ENCODE assay signal across 1 cellular context in the genomic region with DNA sequence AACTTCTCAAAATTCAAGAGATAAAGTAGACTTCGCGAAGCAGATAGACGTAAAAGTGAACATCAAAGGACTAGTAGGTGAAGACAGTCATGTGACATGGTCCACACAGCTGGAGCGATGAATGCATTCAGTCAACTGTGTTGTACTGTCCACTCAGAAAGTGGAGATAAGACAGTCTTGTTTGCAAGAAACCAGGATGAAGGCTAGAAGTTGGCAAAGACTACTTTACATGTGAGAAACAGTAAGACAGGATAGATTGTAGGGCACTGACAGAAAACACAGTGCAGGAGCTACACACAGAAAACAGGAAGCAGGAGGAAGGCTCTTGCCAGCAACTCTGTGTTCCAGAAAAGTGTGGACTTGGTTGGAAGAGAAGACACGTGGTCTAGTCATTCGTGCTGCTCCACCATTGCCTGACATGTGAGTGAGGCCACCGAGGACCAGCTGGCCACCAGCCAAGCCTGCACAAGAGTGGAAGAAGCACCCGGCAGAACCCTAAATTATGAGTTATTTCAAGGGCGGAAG.
TF ChIP-seq lines count a peak whose summit lies in the region.

No MANE protein-coding gene starts in this region.

TF ChIP-seq in K562, 482 proteins besides CTCF, POLR2A, EP300 and RAD21 (continued from another document):
- TF ChIP-seq, protein P1, sequence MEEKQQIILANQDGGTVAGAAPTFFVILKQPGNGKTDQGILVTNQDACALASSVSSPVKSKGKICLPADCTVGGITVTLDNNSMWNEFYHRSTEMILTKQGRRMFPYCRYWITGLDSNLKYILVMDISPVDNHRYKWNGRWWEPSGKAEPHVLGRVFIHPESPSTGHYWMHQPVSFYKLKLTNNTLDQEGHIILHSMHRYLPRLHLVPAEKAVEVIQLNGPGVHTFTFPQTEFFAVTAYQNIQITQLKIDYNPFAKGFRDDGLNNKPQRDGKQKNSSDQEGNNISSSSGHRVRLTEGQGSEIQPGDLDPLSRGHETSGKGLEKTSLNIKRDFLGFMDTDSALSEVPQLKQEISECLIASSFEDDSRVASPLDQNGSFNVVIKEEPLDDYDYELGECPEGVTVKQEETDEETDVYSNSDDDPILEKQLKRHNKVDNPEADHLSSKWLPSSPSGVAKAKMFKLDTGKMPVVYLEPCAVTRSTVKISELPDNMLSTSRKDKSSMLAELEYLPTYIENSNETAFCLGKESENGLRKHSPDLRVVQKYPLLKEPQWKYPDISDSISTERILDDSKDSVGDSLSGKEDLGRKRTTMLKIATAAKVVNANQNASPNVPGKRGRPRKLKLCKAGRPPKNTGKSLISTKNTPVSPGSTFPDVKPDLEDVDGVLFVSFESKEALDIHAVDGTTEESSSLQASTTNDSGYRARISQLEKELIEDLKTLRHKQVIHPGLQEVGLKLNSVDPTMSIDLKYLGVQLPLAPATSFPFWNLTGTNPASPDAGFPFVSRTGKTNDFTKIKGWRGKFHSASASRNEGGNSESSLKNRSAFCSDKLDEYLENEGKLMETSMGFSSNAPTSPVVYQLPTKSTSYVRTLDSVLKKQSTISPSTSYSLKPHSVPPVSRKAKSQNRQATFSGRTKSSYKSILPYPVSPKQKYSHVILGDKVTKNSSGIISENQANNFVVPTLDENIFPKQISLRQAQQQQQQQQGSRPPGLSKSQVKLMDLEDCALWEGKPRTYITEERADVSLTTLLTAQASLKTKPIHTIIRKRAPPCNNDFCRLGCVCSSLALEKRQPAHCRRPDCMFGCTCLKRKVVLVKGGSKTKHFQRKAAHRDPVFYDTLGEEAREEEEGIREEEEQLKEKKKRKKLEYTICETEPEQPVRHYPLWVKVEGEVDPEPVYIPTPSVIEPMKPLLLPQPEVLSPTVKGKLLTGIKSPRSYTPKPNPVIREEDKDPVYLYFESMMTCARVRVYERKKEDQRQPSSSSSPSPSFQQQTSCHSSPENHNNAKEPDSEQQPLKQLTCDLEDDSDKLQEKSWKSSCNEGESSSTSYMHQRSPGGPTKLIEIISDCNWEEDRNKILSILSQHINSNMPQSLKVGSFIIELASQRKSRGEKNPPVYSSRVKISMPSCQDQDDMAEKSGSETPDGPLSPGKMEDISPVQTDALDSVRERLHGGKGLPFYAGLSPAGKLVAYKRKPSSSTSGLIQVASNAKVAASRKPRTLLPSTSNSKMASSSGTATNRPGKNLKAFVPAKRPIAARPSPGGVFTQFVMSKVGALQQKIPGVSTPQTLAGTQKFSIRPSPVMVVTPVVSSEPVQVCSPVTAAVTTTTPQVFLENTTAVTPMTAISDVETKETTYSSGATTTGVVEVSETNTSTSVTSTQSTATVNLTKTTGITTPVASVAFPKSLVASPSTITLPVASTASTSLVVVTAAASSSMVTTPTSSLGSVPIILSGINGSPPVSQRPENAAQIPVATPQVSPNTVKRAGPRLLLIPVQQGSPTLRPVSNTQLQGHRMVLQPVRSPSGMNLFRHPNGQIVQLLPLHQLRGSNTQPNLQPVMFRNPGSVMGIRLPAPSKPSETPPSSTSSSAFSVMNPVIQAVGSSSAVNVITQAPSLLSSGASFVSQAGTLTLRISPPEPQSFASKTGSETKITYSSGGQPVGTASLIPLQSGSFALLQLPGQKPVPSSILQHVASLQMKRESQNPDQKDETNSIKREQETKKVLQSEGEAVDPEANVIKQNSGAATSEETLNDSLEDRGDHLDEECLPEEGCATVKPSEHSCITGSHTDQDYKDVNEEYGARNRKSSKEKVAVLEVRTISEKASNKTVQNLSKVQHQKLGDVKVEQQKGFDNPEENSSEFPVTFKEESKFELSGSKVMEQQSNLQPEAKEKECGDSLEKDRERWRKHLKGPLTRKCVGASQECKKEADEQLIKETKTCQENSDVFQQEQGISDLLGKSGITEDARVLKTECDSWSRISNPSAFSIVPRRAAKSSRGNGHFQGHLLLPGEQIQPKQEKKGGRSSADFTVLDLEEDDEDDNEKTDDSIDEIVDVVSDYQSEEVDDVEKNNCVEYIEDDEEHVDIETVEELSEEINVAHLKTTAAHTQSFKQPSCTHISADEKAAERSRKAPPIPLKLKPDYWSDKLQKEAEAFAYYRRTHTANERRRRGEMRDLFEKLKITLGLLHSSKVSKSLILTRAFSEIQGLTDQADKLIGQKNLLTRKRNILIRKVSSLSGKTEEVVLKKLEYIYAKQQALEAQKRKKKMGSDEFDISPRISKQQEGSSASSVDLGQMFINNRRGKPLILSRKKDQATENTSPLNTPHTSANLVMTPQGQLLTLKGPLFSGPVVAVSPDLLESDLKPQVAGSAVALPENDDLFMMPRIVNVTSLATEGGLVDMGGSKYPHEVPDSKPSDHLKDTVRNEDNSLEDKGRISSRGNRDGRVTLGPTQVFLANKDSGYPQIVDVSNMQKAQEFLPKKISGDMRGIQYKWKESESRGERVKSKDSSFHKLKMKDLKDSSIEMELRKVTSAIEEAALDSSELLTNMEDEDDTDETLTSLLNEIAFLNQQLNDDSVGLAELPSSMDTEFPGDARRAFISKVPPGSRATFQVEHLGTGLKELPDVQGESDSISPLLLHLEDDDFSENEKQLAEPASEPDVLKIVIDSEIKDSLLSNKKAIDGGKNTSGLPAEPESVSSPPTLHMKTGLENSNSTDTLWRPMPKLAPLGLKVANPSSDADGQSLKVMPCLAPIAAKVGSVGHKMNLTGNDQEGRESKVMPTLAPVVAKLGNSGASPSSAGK (IDR thresholded peaks at IDR 0.05): peak; percentile 56; the same call in 1 of the 2 replicates
- TF ChIP-seq TOE1 (IDR thresholded peaks at IDR 0.05; ENCODE audit: borderline replicate concordance) (peak; percentile 57; the same call in 1 of the 2 replicates), TOE1 (CRISPR knock-in tag; IDR thresholded peaks at IDR 0.05; ENCODE audit: borderline replicate concordance, low read depth) (no peak), NFIC (IDR thresholded peaks at IDR 0.05) (peak; percentile 63), ZNF224 (CRISPR knock-in tag; IDR thresholded peaks at IDR 0.05) (no peak), RAD51 (IDR thresholded peaks at IDR 0.05; ENCODE audit: borderline replicate concordance, low read depth) (peak; percentile 37; the same call in 1 of the 2 replicates), ZNF77 (CRISPR knock-in tag; IDR thresholded peaks at IDR 0.05) (no peak), L3MBTL2 (IDR thresholded peaks at IDR 0.05) (peak; percentile 57; the same call in 1 of the 2 replicates), KLF6 (CRISPR knock-in tag; IDR thresholded peaks at IDR 0.05; ENCODE audit: borderline replicate concordance) (no peak)
- TF ChIP-seq, protein P2, sequence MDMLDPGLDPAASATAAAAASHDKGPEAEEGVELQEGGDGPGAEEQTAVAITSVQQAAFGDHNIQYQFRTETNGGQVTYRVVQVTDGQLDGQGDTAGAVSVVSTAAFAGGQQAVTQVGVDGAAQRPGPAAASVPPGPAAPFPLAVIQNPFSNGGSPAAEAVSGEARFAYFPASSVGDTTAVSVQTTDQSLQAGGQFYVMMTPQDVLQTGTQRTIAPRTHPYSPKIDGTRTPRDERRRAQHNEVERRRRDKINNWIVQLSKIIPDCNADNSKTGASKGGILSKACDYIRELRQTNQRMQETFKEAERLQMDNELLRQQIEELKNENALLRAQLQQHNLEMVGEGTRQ (CRISPR knock-in tag; IDR thresholded peaks at IDR 0.05): peak; percentile 38; the same call in 1 of the 2 replicates
- TF ChIP-seq, protein P3, sequence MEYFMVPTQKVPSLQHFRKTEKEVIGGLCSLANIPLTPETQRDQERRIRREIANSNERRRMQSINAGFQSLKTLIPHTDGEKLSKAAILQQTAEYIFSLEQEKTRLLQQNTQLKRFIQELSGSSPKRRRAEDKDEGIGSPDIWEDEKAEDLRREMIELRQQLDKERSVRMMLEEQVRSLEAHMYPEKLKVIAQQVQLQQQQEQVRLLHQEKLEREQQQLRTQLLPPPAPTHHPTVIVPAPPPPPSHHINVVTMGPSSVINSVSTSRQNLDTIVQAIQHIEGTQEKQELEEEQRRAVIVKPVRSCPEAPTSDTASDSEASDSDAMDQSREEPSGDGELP (CRISPR knock-in tag; IDR thresholded peaks at IDR 0.05; ENCODE audit: borderline replicate concordance): peak; percentile 29; the same call in 1 of the 2 replicates
- TF ChIP-seq, protein P4, sequence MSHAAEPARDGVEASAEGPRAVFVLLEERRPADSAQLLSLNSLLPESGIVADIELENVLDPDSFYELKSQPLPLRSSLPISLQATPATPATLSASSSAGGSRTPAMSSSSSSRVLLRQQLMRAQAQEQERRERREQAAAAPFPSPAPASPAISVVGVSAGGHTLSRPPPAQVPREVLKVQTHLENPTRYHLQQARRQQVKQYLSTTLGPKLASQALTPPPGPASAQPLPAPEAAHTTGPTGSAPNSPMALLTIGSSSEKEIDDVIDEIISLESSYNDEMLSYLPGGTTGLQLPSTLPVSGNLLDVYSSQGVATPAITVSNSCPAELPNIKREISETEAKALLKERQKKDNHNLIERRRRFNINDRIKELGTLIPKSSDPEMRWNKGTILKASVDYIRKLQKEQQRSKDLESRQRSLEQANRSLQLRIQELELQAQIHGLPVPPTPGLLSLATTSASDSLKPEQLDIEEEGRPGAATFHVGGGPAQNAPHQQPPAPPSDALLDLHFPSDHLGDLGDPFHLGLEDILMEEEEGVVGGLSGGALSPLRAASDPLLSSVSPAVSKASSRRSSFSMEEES (CRISPR knock-in tag; IDR thresholded peaks at IDR 0.05): peak; percentile 83
- TF ChIP-seq, protein P5, sequence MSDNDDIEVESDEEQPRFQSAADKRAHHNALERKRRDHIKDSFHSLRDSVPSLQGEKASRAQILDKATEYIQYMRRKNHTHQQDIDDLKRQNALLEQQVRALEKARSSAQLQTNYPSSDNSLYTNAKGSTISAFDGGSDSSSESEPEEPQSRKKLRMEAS (CRISPR knock-in tag; IDR thresholded peaks at IDR 0.05): peak; percentile 65
TF ChIP-seq in K562: peak in this region for 11.
